ENCODE assay signal across 8 cellular contexts in the genomic region with DNA sequence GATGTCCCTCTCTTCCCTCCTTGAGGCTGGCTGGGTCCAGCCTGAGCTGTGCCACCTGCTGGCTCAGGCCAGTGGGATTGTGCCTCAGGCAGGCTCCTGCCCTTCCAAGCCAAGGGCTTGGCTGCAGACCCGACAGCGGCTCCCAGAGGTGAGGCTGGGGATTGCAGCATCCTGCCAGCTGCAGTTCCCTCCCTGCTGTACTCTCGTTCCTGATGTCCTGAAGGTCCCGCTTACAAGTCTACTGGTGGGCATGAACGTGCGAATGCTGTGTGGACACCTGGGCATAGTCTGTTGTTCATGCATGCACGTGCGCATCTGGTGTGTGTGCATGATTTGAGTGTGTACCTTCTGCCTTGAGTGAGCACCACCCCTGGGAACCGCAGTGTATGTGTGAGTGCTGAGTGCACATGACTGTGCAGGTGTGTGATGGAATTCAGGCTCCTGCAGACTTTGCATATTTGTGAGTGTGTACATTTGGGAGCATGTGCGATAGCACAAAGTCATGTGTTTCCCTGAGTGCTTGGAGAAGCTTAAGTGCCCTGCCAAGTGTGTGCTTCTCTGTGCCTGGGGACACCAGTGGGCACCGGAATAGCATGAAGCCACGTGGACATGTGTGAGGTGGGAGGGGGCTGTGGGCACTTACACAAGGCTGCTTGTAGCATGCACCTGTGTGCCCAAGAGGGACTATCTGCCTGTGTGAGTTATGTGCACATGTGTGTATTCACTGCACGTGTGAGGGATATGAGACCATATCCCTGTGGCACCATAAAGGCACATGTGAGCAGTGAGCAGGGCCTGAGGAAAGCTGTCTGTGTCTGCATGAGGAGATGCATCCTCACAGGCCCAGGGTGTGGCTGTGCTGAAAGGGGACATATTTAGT. TPM values are rescaled to one million over a fixed set of nuclear protein-coding genes. Genes with fewer than 3 reads are reported as not detected.
DNase-seq lines count a peak whose midpoint lies in the region; ATAC-seq and TF ChIP-seq lines count a peak whose summit lies in the region.

No MANE protein-coding gene starts in this region.

- no peaks in the 10 kb centered on the region for H3K9me3 ChIP-seq in MG63

- H3K4me3 Mint-ChIP-seq in brain: no peak overlapping the region

- H3K27ac Mint-ChIP-seq in brain: peak overlapping the region in 1 of 5 experiments; percentile 33

- no peaks in the 10 kb centered on the region for H3K27me3 ChIP-seq in MG63

- no peaks in the 10 kb centered on the region for H3K36me3 ChIP-seq in MG63

- no peak for ATAC-seq in HG02623 (IDR thresholded peaks at IDR 0.05; ENCODE audit: unreplicated experiment)

- peaks cover 12% of the 10 kb centered on the region for H3K4me1 Mint-ChIP-seq in brain

- no peak overlapping the region for H3K4me3 ChIP-seq in MG63

- DNase-seq in NK-92 treated with Interleukin-12 subunit alpha and Interleukin-12 subunit beta, amount 100 ng/mL, for 24 hours (lab: John Stamatoyannopoulos, UW): peak; percentile 7
- DNase-seq in NK-92 (lab: John Stamatoyannopoulos, UW; ENCODE audit: unreplicated experiment) (no peak), MG63 (peak; percentile 70), T follicular helper cell (ENCODE audit: low read depth) (peak; percentile 13), iPS-NIHi11 (ENCODE audit: low spot score) (peak; percentile 91)
- DNase-seq in stimulated activated CD4-positive, alpha-beta T cell treated with anti-CD3 and anti-CD28 coated beads, Interleukin-12 subunit alpha, Interleukin-12 subunit beta, amount 100 ng/mL, for 4 hours: peak; percentile 42

- peaks cover 8% of the 10 kb centered on the region for H3K27me3 Mint-ChIP-seq in brain

- H3K36me3 Mint-ChIP-seq in brain: no peaks in the 10 kb centered on the region

- H3K9me3 Mint-ChIP-seq in brain: peaks cover 0 to 3% (median 0%) of the 10 kb centered on the region in 5 experiments

- TF ChIP-seq CTCF in brain (conservative IDR thresholded peaks at IDR 0.05): peak; percentile 90 to 96

RNA-seq across cellular contexts. Expression of a gene that starts 19.3 kb away (rescaled TPM):
- total RNA-seq in MG63 (2014; rRNA removed; shearing (Covaris generic); ENCODE audit: low replicate concordance): 163 and 302 TPM in 2 replicates
- 2.1 TPM for polyA plus RNA-seq in brain (ENCODE audit: insufficient read depth, low read depth, low replicate concordance)

RNA-seq across cellular contexts. Expression of a gene that starts 22.0 kb away (rescaled TPM):
- 12.0 and 18.2 TPM in 2 replicates for total RNA-seq in MG63 (2014; rRNA removed; shearing (Covaris generic); ENCODE audit: low replicate concordance)
- 2.0 TPM for polyA plus RNA-seq in brain (ENCODE audit: insufficient read depth, low read depth, low replicate concordance)
